Comparison of ENCODE assay signal across 13 cellular contexts in the genomic region with DNA sequence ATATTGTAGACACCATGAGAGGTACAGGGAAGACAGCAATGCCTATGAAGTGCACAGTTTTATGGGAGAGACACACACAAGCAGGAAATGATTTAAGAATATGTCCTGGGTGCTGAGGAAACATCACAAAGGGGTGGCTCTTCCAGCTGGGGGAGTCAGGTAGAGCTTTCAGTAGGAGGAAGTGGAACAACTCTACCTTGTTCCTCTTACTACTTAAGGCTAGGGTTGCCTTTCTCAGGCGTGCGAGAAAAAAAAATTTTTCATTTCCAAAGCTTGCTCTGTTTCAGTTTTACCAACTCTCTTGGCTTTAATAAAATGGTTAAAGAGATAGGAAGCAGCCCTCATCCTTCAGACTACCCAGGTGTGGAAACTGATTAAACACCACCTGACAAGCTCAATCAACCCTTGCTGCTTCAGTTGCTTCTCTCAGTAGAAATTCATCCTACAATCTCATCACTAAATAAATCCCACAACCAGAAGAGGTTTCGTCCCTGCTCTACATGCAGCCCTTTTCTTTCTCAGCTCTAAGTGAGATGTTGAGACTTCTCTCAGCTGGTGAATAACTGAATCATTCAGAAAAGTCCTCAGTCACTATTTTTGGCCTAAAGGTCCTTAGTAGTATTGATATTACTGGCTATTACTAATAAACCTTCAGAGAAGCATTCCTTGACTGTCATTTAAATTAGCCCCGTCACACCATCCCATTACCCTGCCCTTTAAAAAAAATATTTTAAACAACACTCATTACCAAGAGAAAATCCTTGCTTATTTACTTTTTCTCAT. TPM values are rescaled to one million over a fixed set of nuclear protein-coding genes. Genes with fewer than 3 reads are reported as not detected.
A peak's percentile ranks its signal among the peaks of the same experiment; 100 is the strongest.
DNase-seq lines count a peak whose midpoint lies in the region; ATAC-seq and TF ChIP-seq lines count a peak whose summit lies in the region.
"Had no signal": no experiment of that assay in that cellular context is flagged by ENCODE, and none has a peak within 500 bp of the region (broad histone marks: within the 10 kb centered on the region; RNA-seq: fewer than 3 reads in every experiment).

No MANE protein-coding gene starts in this region.

- no peaks in the 10 kb centered on the region for H3K27me3 ChIP-seq in smooth muscle cell (ENCODE audit: low read depth)
- H3K27me3 ChIP-seq: cardiac muscle cell, testis had no signal

- H3K4me3 ChIP-seq in smooth muscle cell, result no peak overlapping the region
- H3K4me3 ChIP-seq: BLaER1 treated with 17β-estradiol and CSF1 and Interleukin-3, amounts not matched to agents 10 nM and 100 nM; cardiac muscle cell; testis had no signal

- no peak for DNase-seq in left colon
- DNase-seq in NCI-H510A (lab: John Stamatoyannopoulos, UW), result no peak
- DNase-seq in DMS53 treated with DMSO at 0.1 percent for 48 hours (lab: John Stamatoyannopoulos, UW; ENCODE audit: unreplicated experiment), result no peak
- DNase-seq in inferior parietal cortex (ENCODE audit: extremely low spot score), result no peak
- no peak for DNase-seq in smooth muscle cell (lab: John Stamatoyannopoulos, UW; ENCODE audit: unreplicated experiment)
- DNase-seq: NCI-H2171 treated with DMSO at 0.1 percent for 48 hours, T-cell, testis had no signal

- no peak overlapping the region for H3K27ac ChIP-seq in smooth muscle cell (ENCODE audit: low read depth)
- H3K27ac ChIP-seq: BLaER1 treated with 17β-estradiol and CSF1 and Interleukin-3, amounts not matched to agents 10 nM and 100 nM; cardiac muscle cell; testis had no signal

- intact Hi-C loops in left colon (cut with DNase I, micrococcal nuclease), result no loop called here

- H4K20me1 ChIP-seq in smooth muscle cell (ENCODE audit: low read depth), result peaks cover 100% of the 10 kb centered on the region

- no peak overlapping the region for H3K9ac ChIP-seq in smooth muscle cell (ENCODE audit: low read depth)
- H3K9ac ChIP-seq: BLaER1 treated with 17β-estradiol and CSF1 and Interleukin-3, amounts not matched to agents 10 nM and 100 nM had no signal

- H3K4me2 ChIP-seq in smooth muscle cell, result no peak overlapping the region
- H3K4me2 ChIP-seq: BLaER1 treated with 17β-estradiol and CSF1 and Interleukin-3, amounts not matched to agents 10 nM and 100 nM had no signal

- H3F3A ChIP-seq in smooth muscle cell (ENCODE audit: low read depth), result peaks cover 4% of the 10 kb centered on the region

- ATAC-seq in GM18511 (IDR thresholded peaks at IDR 0.05; ENCODE audit: unreplicated experiment), result peak; percentile 69
- ATAC-seq in GM21515 (IDR thresholded peaks at IDR 0.05; ENCODE audit: unreplicated experiment), result peak; percentile 54
- ATAC-seq in HG03066 (IDR thresholded peaks at IDR 0.05; ENCODE audit: low read depth, unreplicated experiment), result peak; percentile 54
- ATAC-seq in left colon, result peak; percentile 22
- ATAC-seq: T-cell had no signal

- H3K9me3 ChIP-seq in smooth muscle cell (replicated peaks; ENCODE audit: low read depth), result no peaks in the 10 kb centered on the region
- H3K9me3 ChIP-seq: BLaER1 treated with 17β-estradiol and CSF1 and Interleukin-3, amounts not matched to agents 10 nM and 100 nM; testis had no signal

- TF ChIP-seq CTCF in smooth muscle cell (IDR thresholded peaks at IDR 0.05; ENCODE audit: borderline replicate concordance, insufficient read depth, poor library complexity, severe bottlenecking), result no peak

- no peak overlapping the region for H2AFZ ChIP-seq in smooth muscle cell (ENCODE audit: low read depth)

- peaks cover 86% of the 10 kb centered on the region for H3K79me2 ChIP-seq in smooth muscle cell (ENCODE audit: low read depth)

- H3K36me3 ChIP-seq in smooth muscle cell (ENCODE audit: low read depth), result no peaks in the 10 kb centered on the region
- H3K36me3 ChIP-seq: cardiac muscle cell had no signal

- WGBS in smooth muscle cell (ENCODE audit: low lambda C conversion rate), result 94% methylated on average over 4 of the region's 4 CpGs

- peaks cover 7% of the 10 kb centered on the region for H3K4me1 ChIP-seq in smooth muscle cell (ENCODE audit: low read depth)

RNA-seq across cellular contexts. Expression of a gene that starts 5.9 kb away (rescaled TPM):
- total RNA-seq in left colon (10 to 100 TPM; 16.5 to 16.6 TPM), smooth muscle cell (2.6 and 4.9 TPM in 2 replicates)
- polyA plus RNA-seq in smooth muscle cell, result 4.3 and 4.6 TPM in 2 replicates
